Comparison of ENCODE assay signal across 34 cellular contexts in the genomic region with DNA sequence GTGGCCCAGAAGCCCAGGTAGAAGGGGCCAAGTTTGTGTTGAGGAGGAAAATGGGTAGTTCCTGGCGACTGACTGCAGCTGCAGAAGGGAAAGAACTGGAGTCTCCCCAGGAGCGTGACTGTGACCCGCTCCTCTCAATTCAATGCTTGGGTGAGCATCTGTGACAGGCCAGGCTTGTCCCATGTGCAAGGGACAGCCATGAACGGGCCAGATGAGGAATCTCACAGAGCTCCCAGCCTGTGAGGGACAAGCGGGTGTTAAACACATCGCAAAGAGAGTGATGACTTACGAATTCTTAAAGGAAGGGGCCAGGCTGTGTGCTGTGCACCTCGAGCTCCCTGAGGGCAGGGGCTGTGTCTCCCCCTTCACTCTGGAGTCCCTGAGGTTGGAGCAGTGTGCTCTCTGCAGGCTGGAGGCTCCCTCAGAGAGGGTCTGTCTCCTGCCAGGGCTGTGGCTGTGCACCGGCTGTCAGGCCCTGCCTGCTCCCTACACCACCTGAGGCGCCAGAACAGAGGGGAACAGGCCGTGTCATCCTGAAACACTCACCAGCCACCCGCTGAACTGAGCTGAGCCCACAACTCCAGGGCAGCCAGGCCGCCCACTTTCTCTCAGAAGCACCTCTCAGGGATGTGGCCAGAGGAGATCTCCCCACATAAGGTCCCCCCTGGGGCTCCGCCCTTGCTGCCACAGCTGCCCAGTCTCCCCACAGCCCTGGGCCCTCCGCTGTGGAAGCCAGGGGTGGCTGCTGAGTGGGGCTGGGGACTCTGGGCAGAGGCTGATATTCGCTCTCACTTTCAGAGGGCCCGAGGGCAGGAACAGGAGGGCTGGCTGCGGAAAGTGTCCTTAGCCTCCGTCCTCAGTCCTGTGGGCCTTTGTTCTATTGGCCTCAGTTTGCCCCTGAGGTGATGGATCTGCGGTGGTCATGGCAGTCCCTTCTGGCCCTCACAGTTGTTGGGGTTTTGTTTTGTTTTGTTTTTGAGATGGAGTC. TPM values are rescaled to one million over a fixed set of nuclear protein-coding genes. Genes with fewer than 3 reads are reported as not detected.
A peak's percentile ranks its signal among the peaks of the same experiment; 100 is the strongest.
DNase-seq lines count a peak whose midpoint lies in the region; ATAC-seq, FAIRE-seq and TF ChIP-seq lines count a peak whose summit lies in the region.
"Had no signal": no experiment of that assay in that cellular context is flagged by ENCODE, and none has a peak within 500 bp of the region (broad histone marks: within the 10 kb centered on the region; RNA-seq: fewer than 3 reads in every experiment).

No MANE protein-coding gene starts in this region.

- in situ Hi-C loops in GM13977 (cut with MboI; ENCODE audit: low pct_unique_long_range_greater_than_20kb, low sequenced_read_pairs, unreplicated experiment) = loop anchor here (10.0 to 25.0 kb wide), 3 partner anchors 115 to 437 kb away; a partner anchor contains a TSS

- TF ChIP-seq CTCF in GM13977 (IDR thresholded peaks at IDR 0.05; ENCODE audit: extremely low read depth, insufficient read depth, missing control alignments) = no peak
- TF ChIP-seq CTCF in H1 (IDR thresholded peaks at IDR 0.05; ENCODE audit: control extremely low read depth in 1 of 3, insufficient read depth in 1 of 3, low read depth in 1 of 3, low read length in 3 of 3) = no peak
- TF ChIP-seq CTCF in osteoblast (IDR thresholded peaks at IDR 0.05; ENCODE audit: extremely low read depth, low read depth, low read length) = no peak

- peak overlapping the region; percentile 55 for H3K27ac ChIP-seq in BLaER1
- no peak overlapping the region for H3K27ac ChIP-seq in H1 (ENCODE audit: low read depth, low read length)
- no peak overlapping the region for H3K27ac ChIP-seq in osteoblast (ENCODE audit: low read depth, low read length)
- H3K27ac ChIP-seq: brain microvascular endothelial cell, epithelial cell of prostate, Peyer's patch, prostate gland had no signal

- peak overlapping the region; percentile 16; the same call in 1 of the 2 replicates for H2BK15ac ChIP-seq in H1 (ENCODE audit: low read length)

- H3K23ac ChIP-seq in H1 (ENCODE audit: insufficient read length) = no peak overlapping the region

- H3K4ac ChIP-seq in H1 (replicated peaks; ENCODE audit: insufficient read length, low read depth, low read length) = no peak overlapping the region

- peak overlapping the region; percentile 39; the same call in 1 of the 2 replicates for H2BK12ac ChIP-seq in H1 (ENCODE audit: low read depth, low read length)

- no peak for TF ChIP-seq EP300 in H1 (IDR thresholded peaks at IDR 0.05; ENCODE audit: borderline replicate concordance in 1 of 2, low read depth in 2 of 2, low read length in 2 of 2)

- H3K9me3 ChIP-seq in BLaER1 = no peaks in the 10 kb centered on the region
- H3K9me3 ChIP-seq in H1 (ENCODE audit: insufficient read depth in 2 of 2, low read depth in 1 of 2, low read length in 1 of 2) = no peaks in the 10 kb centered on the region
- no peaks in the 10 kb centered on the region for H3K9me3 ChIP-seq in osteoblast (ENCODE audit: low read depth, low read length)
- H3K9me3 ChIP-seq: Peyer's patch, prostate gland had no signal

- WGBS in H1 (ENCODE audit: extremely low coverage in 1 of 2, insufficient coverage in 1 of 2, insufficient read length in 1 of 2, insufficient replicate concordance in 2 of 2, low coverage in 1 of 2, low lambda C conversion rate in 2 of 2, missing lambda C conversion rate in 1 of 2), 2 experiments = 84% methylated on average over 19 of the region's 20 CpGs; no CpG with 5 or more reads in 1 of the 2 experiments

- no peak overlapping the region for H3K56ac ChIP-seq in H1 (replicated peaks; ENCODE audit: insufficient read length, low read depth, low read length)

- CTCF ChIA-PET in H1 (lab: Charles Lee; ENCODE audit: partially characterized antibody) = interaction anchor here (0.9 to 16.4 kb wide), 6 partner anchors 39 to 147 kb away, joined by 3 to 228 read pairs (median 60); no protein-coding TSS in a partner anchor

- H3K79me2 ChIP-seq in H1 (ENCODE audit: control insufficient read depth in 1 of 2, insufficient read depth in 2 of 2, low read length in 2 of 2) (no peaks in the 10 kb centered on the region), osteoblast (ENCODE audit: insufficient read depth, low read length) (no peaks in the 10 kb centered on the region)

- H2AK5ac ChIP-seq in H1 (ENCODE audit: low read depth, low read length) = no peak overlapping the region

- H4K20me1 ChIP-seq in BLaER1 (no peaks in the 10 kb centered on the region), H1 (replicated peaks in 1 of 2; ENCODE audit: control insufficient read depth in 1 of 2, insufficient read depth in 2 of 2, low read length in 2 of 2) (no peaks in the 10 kb centered on the region), osteoblast (ENCODE audit: insufficient read depth, low read length) (no peaks in the 10 kb centered on the region)

- H3K14ac ChIP-seq in H1 (ENCODE audit: insufficient read length) = no peak overlapping the region

- FAIRE-seq in H1 (lab: Jason Lieb, UNC) = no peak
- FAIRE-seq: colon, D721Med, GM12892, K562 had no signal

- H3K18ac ChIP-seq in H1 (ENCODE audit: extremely low read depth, low read length) = no peak overlapping the region

- no peaks in the 10 kb centered on the region for H3K23me2 ChIP-seq in H1 (ENCODE audit: low read depth, low read length)

- H4K91ac ChIP-seq in H1 (replicated peaks; ENCODE audit: insufficient read length, low read length) = no peak overlapping the region

- peak; percentile 14 for DNase-seq in GM13977 (ENCODE audit: low spot score)
- no peak for DNase-seq in H1 (ENCODE audit: low read depth in 1 of 2, low spot score in 2 of 2)
- DNase-seq in osteoblast (ENCODE audit: insufficient read length, low spot score, missing footprints) = peak; percentile 66
- no peak for DNase-seq in NCI-H187 (lab: John Stamatoyannopoulos, UW)
- DNase-seq in iPS-NIHi11 (ENCODE audit: low spot score) = no peak
- DNase-seq: ACHN; activated CD4-positive, alpha-beta T cell treated with anti-CD3 and anti-CD28 coated beads, Interleukin-2, amount 50 U/mL, for 48 hours; activated CD8-positive, alpha-beta memory T cell treated with anti-CD3 and anti-CD28 coated beads, Interleukin-2, amount 50 U/mL, for 4 hours; activated naive CD4-positive, alpha-beta T cell treated with anti-CD3 and anti-CD28 coated beads for 36 hours; amniotic stem cell; brain microvascular endothelial cell; effector CD4-positive, alpha-beta T cell; HCEC 1CT; mammary epithelial cell; NCI-H2081; NCI-H2227 treated with DMSO at 0.1 percent for 48 hours; NCI-H526 treated with DMSO at 0.1 percent for 48 hours; Peyer's patch; stimulated activated CD4-positive, alpha-beta T cell treated with anti-CD3 and anti-CD28 coated beads, Interleukin-15, amount 100 ng/mL, for 24 hours; stimulated activated naive CD4-positive, alpha-beta T cell treated with Interleukin-2 at 50 U/mL for 16 hours had no signal

- H3K4me1 ChIP-seq in BLaER1 (peaks cover 63% of the 10 kb centered on the region), H1 (replicated peaks in 1 of 4; ENCODE audit: control insufficient read depth in 3 of 4, insufficient read depth in 4 of 4, low read length in 3 of 4) (peaks cover 0 to 26% (median 14%) of the 10 kb centered on the region in 4 experiments; a peak in 6 of 7 replicates), osteoblast (ENCODE audit: insufficient read depth, low read length) (no peaks in the 10 kb centered on the region)
- H3K4me1 ChIP-seq: Peyer's patch had no signal

- H3K4me2 ChIP-seq in BLaER1 (peak overlapping the region; percentile 80), H1 (ENCODE audit: insufficient read depth in 1 of 2, low read depth in 2 of 2, low read length in 2 of 2) (no peak overlapping the region), osteoblast (ENCODE audit: insufficient read depth, low read length) (no peak overlapping the region)

- no peak for ATAC-seq in HG02981 (IDR thresholded peaks at IDR 0.05; ENCODE audit: unreplicated experiment)
- ATAC-seq in GM18519 (IDR thresholded peaks at IDR 0.05; ENCODE audit: low FRiP score, unreplicated experiment) = no peak
- ATAC-seq: activated CD4-positive, CD25-positive, alpha-beta regulatory T cell treated with anti-CD3 and anti-CD28 coated beads, Interleukin-2, amount 50 U/mL, for 24 hours; K562 had no signal

- no peak overlapping the region for H2BK5ac ChIP-seq in H1 (ENCODE audit: low read depth, low read length)

- H3K36me3 ChIP-seq in BLaER1 (no peaks in the 10 kb centered on the region), H1 (ENCODE audit: control insufficient read depth in 2 of 4, insufficient read depth in 4 of 4, low read length in 3 of 4) (no peaks in the 10 kb centered on the region), osteoblast (ENCODE audit: insufficient read depth, low read length) (no peaks in the 10 kb centered on the region)
- H3K36me3 ChIP-seq: brain microvascular endothelial cell, Peyer's patch, prostate gland had no signal

- H3K27me3 ChIP-seq in BLaER1 (no peaks in the 10 kb centered on the region), H1 (replicated peaks in 1 of 4; ENCODE audit: control insufficient read depth in 3 of 4, extremely low read depth in 1 of 4, insufficient read depth in 3 of 4, low read length in 3 of 4) (no peaks in the 10 kb centered on the region), osteoblast (ENCODE audit: insufficient read depth, low read length) (peaks cover 24% of the 10 kb centered on the region)
- H3K27me3 ChIP-seq: Peyer's patch had no signal

- no peak for TF ChIP-seq POLR2A in H1 (IDR thresholded peaks at IDR 0.05; ENCODE audit: control extremely low read depth in 1 of 2, low read depth in 2 of 2, low read length in 2 of 2)

- H2AFZ ChIP-seq in H1 (ENCODE audit: low read length) (no peak overlapping the region), osteoblast (ENCODE audit: low read length) (no peak overlapping the region)

- H4K5ac ChIP-seq in H1 (ENCODE audit: insufficient read length, low read depth, low read length) = no peak overlapping the region

- H3K79me1 ChIP-seq in H1 (ENCODE audit: low read depth, low read length) = no peaks in the 10 kb centered on the region

- no peak overlapping the region; the same call in 1 of the 2 replicates for H4K8ac ChIP-seq in H1 (ENCODE audit: extremely low read depth, insufficient read depth, low read length)

- H2BK120ac ChIP-seq in H1 (replicated peaks; ENCODE audit: low read depth, low read length) = no peak overlapping the region

- no peak overlapping the region for H2BK20ac ChIP-seq in H1 (ENCODE audit: low read length)

- POLR2A ChIA-PET in H1 (lab: Charles Lee; ENCODE audit: partially characterized antibody) = no interaction called here

- H3K4me3 ChIP-seq in BLaER1 (no peak overlapping the region), H1 (ENCODE audit: extremely low read depth in 1 of 4, insufficient read depth in 2 of 4, low read depth in 3 of 4, low read length in 4 of 4) (no peak overlapping the region), osteoblast (ENCODE audit: insufficient read depth, low read length) (no peak overlapping the region)
- H3K4me3 ChIP-seq: K562, Peyer's patch, prostate gland had no signal

- H3K9ac ChIP-seq in BLaER1 (peak overlapping the region; percentile 45; the same call in 1 of the 2 replicates), H1 (replicated peaks in 1 of 4; ENCODE audit: extremely low read depth in 1 of 4, low read depth in 3 of 4, low read length in 3 of 4) (no peak overlapping the region)

- no peak for TF ChIP-seq RAD21 in H1 (IDR thresholded peaks at IDR 0.05 in 1 of 2, conservative IDR thresholded peaks at IDR 0.05 in 1 of 2; ENCODE audit: low read depth in 2 of 2, low read length in 2 of 2)

RNA-seq across cellular contexts. Expression of a gene that starts 25.7 kb away (rescaled TPM):
- 3.3 and 3.7 TPM in 2 replicates for total RNA-seq in H1 (2021; fragmentation: NEBNext Ultra II Directional; extraction: Animal tissue kit (Norgen Biotek cat#: 25700))
- 2.5 and 3.1 TPM in 2 replicates for polyA plus RNA-seq in H1 (2011; rRNA removed)
- polyA plus RNA-seq in H1 (2011; cell fraction: cytosol; rRNA removed) = 2.6 TPM
- 4.2 TPM for polyA plus RNA-seq in H1 (2011; cell fraction: nucleus; rRNA removed)
- polyA plus RNA-seq in H1 (2012, experiment 1 of 2) = 3.4 to 4.1 TPM (median 3.6 TPM) in 4 replicates
- 2.9 TPM for polyA plus RNA-seq in H1 (2012, experiment 2 of 2)
- 1.9 TPM for polyA plus RNA-seq in H1 (2013, experiment 1 of 2)
- 2.5 TPM for polyA plus RNA-seq in H1 (2013, experiment 2 of 2)
- polyA minus RNA-seq in H1 (2011; rRNA and poly(A)+ RNA removed) = 2.0 and 3.1 TPM in 2 replicates
- polyA minus RNA-seq in H1 (2011; cell fraction: cytosol; rRNA and poly(A)+ RNA removed) = 1.8 TPM
- 3.9 TPM for polyA minus RNA-seq in H1 (2011; cell fraction: nucleus; rRNA and poly(A)+ RNA removed)
- total RNA-seq in osteoblast = 1.8 and 3.3 TPM in 2 replicates
- total RNA-seq: activated T-helper 1 cell treated with anti-CD3 and anti-CD28 coated beads, Interleukin-12 subunit alpha, Interleukin-12 subunit beta, Interleukin-2, Interleukin-4 antibody, amounts not matched to agents 30 ng/mL and 10 ng/mL and 1 ng/mL, durations not matched to agents 14 hours and 24 hours and 36 hours; MCF 10A; T-helper 1 cell treated with Interleukin-12 subunit alpha and Interleukin-12 subunit beta and Interleukin-4 antibody, amounts not matched to agents 30 ng/mL and 1 ng/mL, for 36 hours had no signal
- polyA plus RNA-seq: CD14-positive monocyte had no signal

RNA-seq across cellular contexts. Expression of a gene that starts 54.9 kb away (rescaled TPM):
- 8.1 TPM in 2 replicates for total RNA-seq in H1 (2021; fragmentation: NEBNext Ultra II Directional; extraction: Animal tissue kit (Norgen Biotek cat#: 25700))
- polyA plus RNA-seq in H1 (2011; rRNA removed) = 10.3 and 19.4 TPM in 2 replicates
- polyA plus RNA-seq in H1 (2011; cell fraction: cytosol; rRNA removed) = 13.8 TPM
- polyA plus RNA-seq in H1 (2011; cell fraction: nucleus; rRNA removed) = 13.1 TPM
- 5.7 to 12.2 TPM (median 10.3 TPM) in 4 replicates for polyA plus RNA-seq in H1 (2012, experiment 1 of 2)
- polyA plus RNA-seq in H1 (2012, experiment 2 of 2) = 8.0 TPM
- polyA plus RNA-seq in H1 (2013, experiment 1 of 2) = 13.1 TPM
- 13.5 TPM for polyA plus RNA-seq in H1 (2013, experiment 2 of 2)
- polyA minus RNA-seq in H1 (2011; rRNA and poly(A)+ RNA removed) = 4.4 and 5.9 TPM in 2 replicates
- 4.4 TPM for polyA minus RNA-seq in H1 (2011; cell fraction: cytosol; rRNA and poly(A)+ RNA removed)
- 5.5 TPM for polyA minus RNA-seq in H1 (2011; cell fraction: nucleus; rRNA and poly(A)+ RNA removed)
- total RNA-seq in osteoblast = under 0.01 and 0.29 TPM in 2 replicates

Comparison
In these comparisons a context has a peak if more than half of its experiments do, and no peak if none do; other contexts are left out.
1. DNase-seq: peak in GM13977 (single experiment) and osteoblast (single experiment); none in H1 (0 of 2), NCI-H187 (0 of 2) and iPS-NIHi11 (single experiment).